ENCODE assay signal across 1 cellular context in genomic region chr1:3320246-3321152, GRCh38.
TF ChIP-seq lines count a peak whose summit lies in the region.

No MANE protein-coding gene starts in this region.

TF ChIP-seq in HEK293, 187 proteins besides CTCF, POLR2A, EP300 and RAD21 (continued from another document):
- TF ChIP-seq ZBTB49 (tag by site-specific recombination; IDR thresholded peaks at IDR 0.05; ENCODE audit: low read depth), result no peak
- no peak for TF ChIP-seq ZNF19 (tag by site-specific recombination; IDR thresholded peaks at IDR 0.05; ENCODE audit: low read depth)
- no peak for TF ChIP-seq ZNF610 (tag by site-specific recombination; IDR thresholded peaks at IDR 0.05; ENCODE audit: borderline replicate concordance)
- no peak for TF ChIP-seq ZNF654 (tag by site-specific recombination; IDR thresholded peaks at IDR 0.05; ENCODE audit: low read depth)
- TF ChIP-seq ZBTB6 (tag by site-specific recombination; IDR thresholded peaks at IDR 0.05), result no peak
- no peak for TF ChIP-seq ZNF266 (tag by site-specific recombination; IDR thresholded peaks at IDR 0.05; ENCODE audit: low read depth)
- peak; percentile 26; the same call in 1 of the 2 replicates for TF ChIP-seq TRIM28 (IDR thresholded peaks at IDR 0.05; ENCODE audit: borderline replicate concordance, low read length)
- peak; percentile 72 for TF ChIP-seq SP7 (tag by site-specific recombination; IDR thresholded peaks at IDR 0.05)
